ENCODE assay signal across 8 cellular contexts in the genomic region with DNA sequence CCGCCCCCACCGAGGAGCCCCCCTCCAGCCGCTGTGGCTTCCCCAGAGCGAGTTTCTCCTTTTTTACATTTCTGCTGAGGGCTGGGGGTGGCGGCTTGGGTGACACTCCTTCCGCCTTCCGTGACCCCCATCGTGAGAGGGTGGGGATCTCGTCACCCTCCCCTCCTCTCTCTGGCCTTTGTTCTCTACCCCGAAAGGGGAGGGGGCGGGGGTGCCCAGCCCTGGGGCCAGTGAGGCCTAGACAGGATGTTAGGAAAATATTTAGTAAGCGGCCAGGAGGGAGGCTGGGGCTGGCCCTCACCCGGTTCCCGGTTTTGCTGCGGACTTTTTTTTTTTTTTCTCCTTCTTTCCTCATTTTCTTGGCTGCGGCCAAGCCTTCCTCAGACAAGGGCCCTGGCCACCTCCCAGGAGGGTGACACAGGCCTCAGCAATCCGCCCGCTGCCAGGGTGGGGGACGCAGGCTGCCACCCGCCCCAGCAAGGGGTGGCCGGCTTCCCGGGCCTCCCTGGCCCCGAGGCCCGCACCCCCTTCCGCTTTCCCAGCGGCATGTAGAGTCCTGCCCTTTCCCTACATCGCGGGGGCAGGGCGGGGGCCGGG. TPM values are rescaled to one million over a fixed set of nuclear protein-coding genes. Genes with fewer than 3 reads are reported as not detected.
DNase-seq lines count a peak whose midpoint lies in the region; ATAC-seq and TF ChIP-seq lines count a peak whose summit lies in the region.

No MANE protein-coding gene starts in this region.

- no peaks in the 10 kb centered on the region for H3K9me2 ChIP-seq in OCI-LY1 (ENCODE audit: low read depth, low read length)

- H3K36me3 ChIP-seq in GM06990 (ENCODE audit: control insufficient read depth, insufficient read depth, low read length): peaks cover 33% of the 10 kb centered on the region
- H3K36me3 ChIP-seq in OCI-LY1 (ENCODE audit: insufficient read depth, low read length): peaks cover 42% of the 10 kb centered on the region

- no peak for TF ChIP-seq CTCF in GM06990 (IDR thresholded peaks at IDR 0.05; ENCODE audit: insufficient read depth, low read length, poor library complexity, severe bottlenecking)
- no peak for TF ChIP-seq CTCF in OCI-LY1 (IDR thresholded peaks at IDR 0.05; ENCODE audit: low read length)

- H3K9me3 Mint-ChIP-seq in activated naive CD4-positive, alpha-beta T cell treated with anti-CD3 and anti-CD28 coated beads, Interleukin-2, amount 50 U/mL, for 72 hours: no peaks in the 10 kb centered on the region

- H4K20me1 ChIP-seq in OCI-LY1 (ENCODE audit: insufficient read depth, low read length): no peaks in the 10 kb centered on the region

- H3K4me3 ChIP-seq in GM06990 (replicated peaks; ENCODE audit: low read depth, low read length) (peak overlapping the region; percentile 94), OCI-LY1 (ENCODE audit: low read depth, low read length, poor library complexity, severe bottlenecking) (peak overlapping the region; percentile 76)

- DNase-seq in GM06990 (ENCODE audit: extremely low read depth, insufficient read length) (peak; percentile 71), glomerular visceral epithelial cell (ENCODE audit: extremely low spot score) (peak; percentile 96), nucleus accumbens (lab: John Stamatoyannopoulos, UW) (peak in 54 of 56 donors; percentile 45 to 96 (median 86)), NCI-H1105 treated with DMSO at 0.1 percent for 48 hours (lab: John Stamatoyannopoulos, UW) (no peak), NCI-H146 (lab: John Stamatoyannopoulos, UW) (no peak), HPDE6-E6E7 (ENCODE audit: extremely low spot score) (no peak)
- peak; percentile 63 to 90 for DNase-seq in activated naive CD4-positive, alpha-beta T cell treated with anti-CD3 and anti-CD28 coated beads, Interleukin-2, amount 50 U/mL, for 72 hours (ENCODE audit: low spot score in 2 of 2)

- H3F3A ChIP-seq in OCI-LY1 (ENCODE audit: insufficient read depth, low read length): no peaks in the 10 kb centered on the region

- no peaks in the 10 kb centered on the region for H3K79me2 ChIP-seq in OCI-LY1 (ENCODE audit: insufficient read depth, low read length)

- peak overlapping the region; percentile 60 to 92 for H3K27ac Mint-ChIP-seq in activated naive CD4-positive, alpha-beta T cell treated with anti-CD3 and anti-CD28 coated beads, Interleukin-2, amount 50 U/mL, for 72 hours

- peak; percentile 9 to 39 for ATAC-seq in activated naive CD4-positive, alpha-beta T cell treated with anti-CD3 and anti-CD28 coated beads, Interleukin-2, amount 50 U/mL, for 72 hours

- H3K27ac ChIP-seq in OCI-LY1 (ENCODE audit: low read depth, low read length, poor library complexity, severe bottlenecking): peak overlapping the region; percentile 95

- no peak overlapping the region for H2AFZ ChIP-seq in OCI-LY1 (ENCODE audit: low read length)

- H3K36me3 Mint-ChIP-seq in activated naive CD4-positive, alpha-beta T cell treated with anti-CD3 and anti-CD28 coated beads, Interleukin-2, amount 50 U/mL, for 72 hours: peaks cover 15 to 20% of the 10 kb centered on the region in 2 donors

- H3K4me2 ChIP-seq in OCI-LY1 (ENCODE audit: low read length): peak overlapping the region; percentile 85

- no peaks in the 10 kb centered on the region for H3K9me3 ChIP-seq in OCI-LY1 (ENCODE audit: low read length)

- H3K9ac ChIP-seq in OCI-LY1 (ENCODE audit: low read length): peak overlapping the region; percentile 91

- H3K27me3 ChIP-seq in GM06990 (replicated peaks; ENCODE audit: control insufficient read depth, insufficient read depth, low read length) (no peaks in the 10 kb centered on the region), OCI-LY1 (ENCODE audit: insufficient read depth, low read length) (no peaks in the 10 kb centered on the region)

- H3K4me1 ChIP-seq in OCI-LY1 (ENCODE audit: insufficient read depth, low read length, severe bottlenecking): peaks cover 22% of the 10 kb centered on the region

RNA-seq across cellular contexts. Expression of a gene that starts 3.9 kb away (rescaled TPM):
- 100 to 1,000 TPM in 1 of 2 donors, 10 to 100 TPM in 1; 52.9 to 113 TPM for total RNA-seq in activated naive CD4-positive, alpha-beta T cell treated with anti-CD3 and anti-CD28 coated beads, Interleukin-2, amount 50 U/mL, for 72 hours

RNA-seq across cellular contexts. Expression of a gene that starts 10.8 kb away (rescaled TPM):
- total RNA-seq in activated naive CD4-positive, alpha-beta T cell treated with anti-CD3 and anti-CD28 coated beads, Interleukin-2, amount 50 U/mL, for 72 hours: 100 to 1,000 TPM; 114 to 201 TPM

RNA-seq across cellular contexts. Expression of a gene that starts 14.5 kb away (rescaled TPM):
- 1 to 10 TPM; 1.0 to 1.6 TPM for total RNA-seq in activated naive CD4-positive, alpha-beta T cell treated with anti-CD3 and anti-CD28 coated beads, Interleukin-2, amount 50 U/mL, for 72 hours

RNA-seq across cellular contexts. Expression of a gene that starts 16.8 kb away (rescaled TPM):
- 100 to 1,000 TPM; 148 to 157 TPM for total RNA-seq in activated naive CD4-positive, alpha-beta T cell treated with anti-CD3 and anti-CD28 coated beads, Interleukin-2, amount 50 U/mL, for 72 hours

RNA-seq across cellular contexts. Expression of a gene that starts 23.0 kb away (rescaled TPM):
- 10 to 100 TPM; 42.1 to 76.0 TPM for total RNA-seq in activated naive CD4-positive, alpha-beta T cell treated with anti-CD3 and anti-CD28 coated beads, Interleukin-2, amount 50 U/mL, for 72 hours

Comparison
In these comparisons a context has a peak if more than half of its experiments do, and no peak if none do; other contexts are left out.
1. DNase-seq: peak in GM06990 (single experiment), activated naive CD4-positive, alpha-beta T cell treated with anti-CD3 and anti-CD28 coated beads, Interleukin-2, amount 50 U/mL, for 72 hours (2 of 2), glomerular visceral epithelial cell (single experiment) and nucleus accumbens (54 of 56); none in NCI-H1105 treated with DMSO at 0.1 percent for 48 hours (single experiment), NCI-H146 (single experiment) and HPDE6-E6E7 (single experiment).